8 cellular contexts compared by ENCODE assay signal in genomic region chr4:125314676-125315570, GRCh38. TPM values are rescaled to one million over a fixed set of nuclear protein-coding genes. Genes with fewer than 3 reads are reported as not detected.
DNase-seq lines count a peak whose midpoint lies in the region; ATAC-seq and TF ChIP-seq lines count a peak whose summit lies in the region.

Gene FAT4 (plus strand): TSS chr4:125314955. CDS start chr4:125316412, 1,457 bp downstream.

- H3K36me3 Mint-ChIP-seq in activated naive CD8-positive, alpha-beta T cell = no peaks in the 10 kb centered on the region
- peaks cover under 1% of the 10 kb centered on the region for H3K36me3 Mint-ChIP-seq in nephron progenitor cell (ENCODE audit: low read depth)

- H3K27ac Mint-ChIP-seq in activated naive CD8-positive, alpha-beta T cell = no peak within 1 kb of the TSS
- H3K27ac Mint-ChIP-seq in nephron progenitor cell = peak within 1 kb of the TSS; percentile 98

- no peak within 1 kb of the TSS for H3K27ac ChIP-seq in HL-60 (replicated peaks)
- peak within 1 kb of the TSS; percentile 75 to 94 (median 91) for H3K27ac ChIP-seq in gastroesophageal sphincter
- peak within 1 kb of the TSS; percentile 82 to 92 (median 92) for H3K27ac ChIP-seq in upper lobe of left lung

- peak; percentile 81 for ATAC-seq in GM21390 (IDR thresholded peaks at IDR 0.05; ENCODE audit: unreplicated experiment)
- peak; percentile 96 for ATAC-seq in gastroesophageal sphincter
- ATAC-seq in upper lobe of left lung (ENCODE audit: low FRiP score in 2 of 2) = peak; percentile 93 to 96

- TF ChIP-seq CTCF in HL-60 (IDR thresholded peaks at IDR 0.05; ENCODE audit: insufficient read depth, low read length) (no peak), gastroesophageal sphincter (IDR thresholded peaks at IDR 0.05) (peak in 3 of 4 experiments; percentile 9 to 58 (median 23)), nephron progenitor cell (IDR thresholded peaks at IDR 0.05) (no peak), upper lobe of left lung (IDR thresholded peaks at IDR 0.05) (no peak)

- 1% methylated on average over 13 of the region's 68 CpGs; no CpG with 5 or more reads in 1 of the 2 donors for WGBS in gastroesophageal sphincter (ENCODE audit: low coverage in 1 of 2), 2 donors
- WGBS in upper lobe of left lung, 2 donors = 0 to 1% methylated on average over 54 to 68 of the region's 68 CpGs

- H3K27me3 ChIP-seq in HL-60 (ENCODE audit: insufficient read depth, poor library complexity, severe bottlenecking) = peaks cover 38% of the 10 kb centered on the region
- no peaks in the 10 kb centered on the region for H3K27me3 ChIP-seq in gastroesophageal sphincter
- peaks cover 0 to 3% (median 0%) of the 10 kb centered on the region in 4 donors for H3K27me3 ChIP-seq in upper lobe of left lung

- H3K4me3 ChIP-seq in HL-60 (replicated peaks; ENCODE audit: insufficient read depth, low read length) (peak within 1 kb of the TSS; percentile 53), gastroesophageal sphincter (peak within 1 kb of the TSS; percentile 73 to 79), upper lobe of left lung (peak within 1 kb of the TSS; percentile 66 to 90 (median 76))

- TF ChIP-seq EP300 in gastroesophageal sphincter (IDR thresholded peaks at IDR 0.05) = no peak
- TF ChIP-seq EP300 in upper lobe of left lung (IDR thresholded peaks at IDR 0.05) = no peak

- H3K4me1 ChIP-seq in gastroesophageal sphincter (peaks cover 0 to 34% (median 8%) of the 10 kb centered on the region in 3 donors), upper lobe of left lung (peaks cover 8 to 43% (median 19%) of the 10 kb centered on the region in 4 donors)

- no peaks in the 10 kb centered on the region for H3K36me3 ChIP-seq in gastroesophageal sphincter
- H3K36me3 ChIP-seq in upper lobe of left lung = no peaks in the 10 kb centered on the region

- H3K9me3 Mint-ChIP-seq in activated naive CD8-positive, alpha-beta T cell (ENCODE audit: low read depth) = no peaks in the 10 kb centered on the region
- H3K9me3 Mint-ChIP-seq in nephron progenitor cell = peaks cover 5% of the 10 kb centered on the region

- TF ChIP-seq POLR2A in gastroesophageal sphincter (IDR thresholded peaks at IDR 0.05) (peak; percentile 64 to 68), upper lobe of left lung (IDR thresholded peaks at IDR 0.05) (peak in 2 of 4 donors; percentile 51 to 60)

- peak; percentile 81 for DNase-seq in DMS 273 treated with DMSO at 0.1 percent for 48 hours (lab: John Stamatoyannopoulos, UW)
- DNase-seq in HL-60 (ENCODE audit: low read depth in 1 of 2, low spot score in 1 of 2) = peak; percentile 5 to 38
- peak; percentile 52 for DNase-seq in NOMO-1 treated with dmso at 0.1 percent for 144 hours (lab: John Stamatoyannopoulos, UW; ENCODE audit: unreplicated experiment)
- DNase-seq in nephron progenitor cell = peak; percentile 89
- DNase-seq in upper lobe of left lung = peak; percentile 93 to 95

- peak within 1 kb of the TSS; percentile 82 for H3K4me3 Mint-ChIP-seq in activated naive CD8-positive, alpha-beta T cell
- H3K4me3 Mint-ChIP-seq in nephron progenitor cell = peak within 1 kb of the TSS; percentile 97

- H3K9me3 ChIP-seq in gastroesophageal sphincter (peaks cover 0 to 8% (median 0%) of the 10 kb centered on the region in 3 donors), upper lobe of left lung (no peaks in the 10 kb centered on the region)

- H3K27me3 Mint-ChIP-seq in activated naive CD8-positive, alpha-beta T cell = peaks cover 48% of the 10 kb centered on the region
- H3K27me3 Mint-ChIP-seq in nephron progenitor cell (ENCODE audit: low read depth, poor library complexity) = peaks cover 26% of the 10 kb centered on the region

- peaks cover 33% of the 10 kb centered on the region for H3K4me1 Mint-ChIP-seq in activated naive CD8-positive, alpha-beta T cell (ENCODE audit: low read depth)
- H3K4me1 Mint-ChIP-seq in nephron progenitor cell = peaks cover 41% of the 10 kb centered on the region

RNA-seq across cellular contexts. Expression of gene FAT4, which starts in this region (rescaled TPM):
- total RNA-seq in gastroesophageal sphincter (10 to 100 TPM; 37.4 to 71.2 (median 41.1) TPM), upper lobe of left lung (10 to 100 TPM; 11.3 to 26.9 (median 16.1) TPM)

Comparison
In these comparisons a context has a peak if more than half of its experiments do, and no peak if none do; other contexts are left out.
1. DNase-seq: peak in every context shown above with its lines; median percentile 94 in upper lobe of left lung; 89 in nephron progenitor cell; 81 in DMS 273 treated with DMSO at 0.1 percent for 48 hours; 52 in NOMO-1 treated with dmso at 0.1 percent for 144 hours; 22 in HL-60.
2. CTCF ChIP-seq: peak in gastroesophageal sphincter (3 of 4); none in HL-60 (single experiment), nephron progenitor cell (single experiment) and upper lobe of left lung (0 of 6).
3. Peak in every context shown above with its lines, with median percentiles within 50 percentile points of each other: ATAC-seq and H3K4me3 ChIP-seq.